Comparison of ENCODE assay signal across 19 cellular contexts in genomic region chr5:176180781-176181180, GRCh38.
"Had no signal": no experiment of that assay in that cellular context is flagged by ENCODE, and none has a peak within 500 bp of the region (broad histone marks: within the 10 kb centered on the region; RNA-seq: fewer than 3 reads in every experiment).

No MANE protein-coding gene starts in this region.

- H3K27ac ChIP-seq: prostate gland, sigmoid colon, upper lobe of left lung had no signal

- DNase-seq: activated CD4-positive, alpha-beta T cell treated with anti-CD3 and anti-CD28 coated beads, Interleukin-2, amount 10 ng/mL, durations not matched to agents 7 days and 5 days; activated CD4-positive, CD25-positive, alpha-beta regulatory T cell; activated CD8-positive, alpha-beta memory T cell treated with anti-CD3 and anti-CD28 coated beads for 24 hours; activated naive CD4-positive, alpha-beta T cell treated with anti-CD3 and anti-CD28 coated beads, Interleukin-2, amount 10 ng/mL, durations not matched to agents 7 days and 5 days; caudate nucleus; cortex of kidney; effector memory CD4-positive, alpha-beta T cell; left ventricle myocardium superior; naive B cell; sigmoid colon; stimulated activated CD4-positive, alpha-beta T cell treated with anti-CD3 and anti-CD28 coated beads, Interleukin-2, amount 100 ng/mL, for 24 hours; stimulated activated naive CD4-positive, alpha-beta T cell; substantia nigra; T-cell; T1000; upper lobe of left lung had no signal

- H3K9me3 ChIP-seq: prostate gland, upper lobe of left lung had no signal

- H3K36me3 Mint-ChIP-seq: activated naive CD4-positive, alpha-beta T cell treated with anti-CD3 and anti-CD28 coated beads, Interleukin-2, amount 10 ng/mL, durations not matched to agents 7 days and 5 days; T-cell had no signal

- H3K9me3 Mint-ChIP-seq: activated CD4-positive, alpha-beta T cell treated with anti-CD3 and anti-CD28 coated beads, Interleukin-2, amount 10 ng/mL, durations not matched to agents 7 days and 5 days; activated naive CD4-positive, alpha-beta T cell treated with anti-CD3 and anti-CD28 coated beads, Interleukin-2, amount 10 ng/mL, durations not matched to agents 7 days and 5 days; activated T-helper 2 cell treated with anti-CD3 and anti-CD28 coated beads, Interferon-gamma antibody, Interleukin-2, Interleukin-4, amounts not matched to agents 10 μg/mL and 5 μg/mL and 100 μg/mL, durations not matched to agents 14 hours and 24 hours and 36 hours had no signal

- H3K4me1 Mint-ChIP-seq: activated CD4-positive, alpha-beta T cell treated with anti-CD3 and anti-CD28 coated beads, Interleukin-2, amount 10 ng/mL, durations not matched to agents 7 days and 5 days; activated naive CD4-positive, alpha-beta T cell treated with anti-CD3 and anti-CD28 coated beads, Interleukin-2, amount 10 ng/mL, durations not matched to agents 7 days and 5 days; naive B cell; T-cell had no signal

- H3K36me3 ChIP-seq: prostate gland, sigmoid colon, upper lobe of left lung had no signal

- H3K4me3 ChIP-seq: prostate gland, sigmoid colon, upper lobe of left lung had no signal

- H3K4me1 ChIP-seq: prostate gland, sigmoid colon, upper lobe of left lung had no signal

- H3K27ac Mint-ChIP-seq: activated CD4-positive, alpha-beta T cell treated with anti-CD3 and anti-CD28 coated beads, Interleukin-2, amount 10 ng/mL, durations not matched to agents 7 days and 5 days; activated naive CD4-positive, alpha-beta T cell treated with anti-CD3 and anti-CD28 coated beads, Interleukin-2, amount 10 ng/mL, durations not matched to agents 7 days and 5 days; activated T-helper 2 cell treated with anti-CD3 and anti-CD28 coated beads, Interferon-gamma antibody, Interleukin-2, Interleukin-4, amounts not matched to agents 10 μg/mL and 5 μg/mL and 100 μg/mL, durations not matched to agents 14 hours and 24 hours and 36 hours; T-cell had no signal

- H3K27me3 ChIP-seq: upper lobe of left lung had no signal

- H3K4me3 Mint-ChIP-seq: activated CD4-positive, alpha-beta T cell treated with anti-CD3 and anti-CD28 coated beads, Interleukin-2, amount 10 ng/mL, durations not matched to agents 7 days and 5 days; activated naive CD4-positive, alpha-beta T cell treated with anti-CD3 and anti-CD28 coated beads, Interleukin-2, amount 10 ng/mL, durations not matched to agents 7 days and 5 days; naive B cell; T-cell had no signal

- ATAC-seq: left ventricle myocardium superior, T-cell had no signal

- FAIRE-seq: keratinocyte had no signal
